1 cellular context compared by ENCODE assay signal in genomic region chr7:100087055-100087750, GRCh38.
TF ChIP-seq lines count a peak whose summit lies in the region.

No MANE protein-coding gene starts in this region.

TF ChIP-seq in liver, 16 proteins besides CTCF, POLR2A, EP300 and RAD21 (continued from another document):
- TF ChIP-seq ATF3 (IDR thresholded peaks at IDR 0.05): no peak
- TF ChIP-seq FOXA2 (IDR thresholded peaks at IDR 0.05): no peak
- no peak for TF ChIP-seq GABPA (IDR thresholded peaks at IDR 0.05 in 1 of 2, conservative IDR thresholded peaks at IDR 0.05 in 1 of 2)
- no peak for TF ChIP-seq HNF4A (conservative IDR thresholded peaks at IDR 0.05)
- peak; percentile 21 to 23 for TF ChIP-seq RXRA (IDR thresholded peaks at IDR 0.05)
